In the genomic region with DNA sequence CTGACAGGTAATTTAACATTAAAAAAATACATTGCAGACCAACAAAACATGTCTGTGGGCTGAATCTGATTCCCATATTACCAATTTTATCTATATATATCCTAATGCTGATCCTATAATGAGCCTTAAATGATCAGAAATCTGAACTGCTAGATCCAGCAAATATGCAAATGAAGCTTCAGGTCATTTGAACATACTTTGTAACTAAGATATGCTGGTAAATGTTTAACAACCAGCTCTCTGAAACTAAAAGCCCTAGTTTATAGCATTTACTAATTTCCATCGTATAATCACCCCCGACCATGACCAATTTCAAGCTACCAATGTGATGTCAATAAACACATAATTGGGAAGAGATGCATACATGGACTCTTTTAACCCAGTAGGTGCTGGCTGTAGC, we compare ENCODE assay signal across 2 cellular contexts.
TF ChIP-seq lines count a peak whose summit lies in the region.

No MANE protein-coding gene starts in this region.

TF ChIP-seq in liver, 16 proteins besides CTCF, POLR2A, EP300 and RAD21:
- TF ChIP-seq FOXA1 (IDR thresholded peaks at IDR 0.05): no peak
- TF ChIP-seq, protein P1, sequence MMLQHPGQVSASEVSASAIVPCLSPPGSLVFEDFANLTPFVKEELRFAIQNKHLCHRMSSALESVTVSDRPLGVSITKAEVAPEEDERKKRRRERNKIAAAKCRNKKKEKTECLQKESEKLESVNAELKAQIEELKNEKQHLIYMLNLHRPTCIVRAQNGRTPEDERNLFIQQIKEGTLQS (IDR thresholded peaks at IDR 0.05): no peak

TF ChIP-seq in HepG2, 621 proteins besides CTCF, POLR2A, EP300 and RAD21:
- no peak for TF ChIP-seq RNF2 (conservative IDR thresholded peaks at IDR 0.05; ENCODE audit: low read depth)
- no peak for TF ChIP-seq KDM1A (CRISPR knock-in tag; IDR thresholded peaks at IDR 0.05)
- no peak for TF ChIP-seq ZC3H13 (CRISPR knock-in tag; IDR thresholded peaks at IDR 0.05)
- TF ChIP-seq RFX1 (IDR thresholded peaks at IDR 0.05): no peak
- TF ChIP-seq ZMYM2 (CRISPR knock-in tag; IDR thresholded peaks at IDR 0.05): no peak
- TF ChIP-seq, protein P2, sequence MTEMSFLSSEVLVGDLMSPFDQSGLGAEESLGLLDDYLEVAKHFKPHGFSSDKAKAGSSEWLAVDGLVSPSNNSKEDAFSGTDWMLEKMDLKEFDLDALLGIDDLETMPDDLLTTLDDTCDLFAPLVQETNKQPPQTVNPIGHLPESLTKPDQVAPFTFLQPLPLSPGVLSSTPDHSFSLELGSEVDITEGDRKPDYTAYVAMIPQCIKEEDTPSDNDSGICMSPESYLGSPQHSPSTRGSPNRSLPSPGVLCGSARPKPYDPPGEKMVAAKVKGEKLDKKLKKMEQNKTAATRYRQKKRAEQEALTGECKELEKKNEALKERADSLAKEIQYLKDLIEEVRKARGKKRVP (CRISPR knock-in tag; IDR thresholded peaks at IDR 0.05): no peak
- TF ChIP-seq RFX5 (IDR thresholded peaks at IDR 0.05; ENCODE audit: low read depth, low read length): no peak
- TF ChIP-seq, protein P3, sequence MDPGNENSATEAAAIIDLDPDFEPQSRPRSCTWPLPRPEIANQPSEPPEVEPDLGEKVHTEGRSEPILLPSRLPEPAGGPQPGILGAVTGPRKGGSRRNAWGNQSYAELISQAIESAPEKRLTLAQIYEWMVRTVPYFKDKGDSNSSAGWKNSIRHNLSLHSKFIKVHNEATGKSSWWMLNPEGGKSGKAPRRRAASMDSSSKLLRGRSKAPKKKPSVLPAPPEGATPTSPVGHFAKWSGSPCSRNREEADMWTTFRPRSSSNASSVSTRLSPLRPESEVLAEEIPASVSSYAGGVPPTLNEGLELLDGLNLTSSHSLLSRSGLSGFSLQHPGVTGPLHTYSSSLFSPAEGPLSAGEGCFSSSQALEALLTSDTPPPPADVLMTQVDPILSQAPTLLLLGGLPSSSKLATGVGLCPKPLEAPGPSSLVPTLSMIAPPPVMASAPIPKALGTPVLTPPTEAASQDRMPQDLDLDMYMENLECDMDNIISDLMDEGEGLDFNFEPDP (CRISPR knock-in tag; conservative IDR thresholded peaks at IDR 0.05): no peak
- TF ChIP-seq SOX6 (IDR thresholded peaks at IDR 0.05): no peak
- no peak for TF ChIP-seq SOX6 (CRISPR knock-in tag; IDR thresholded peaks at IDR 0.05)
TF ChIP-seq in HepG2: peak in this region for 0.
